ENCODE assay signal across 1 cellular context in the genomic region with DNA sequence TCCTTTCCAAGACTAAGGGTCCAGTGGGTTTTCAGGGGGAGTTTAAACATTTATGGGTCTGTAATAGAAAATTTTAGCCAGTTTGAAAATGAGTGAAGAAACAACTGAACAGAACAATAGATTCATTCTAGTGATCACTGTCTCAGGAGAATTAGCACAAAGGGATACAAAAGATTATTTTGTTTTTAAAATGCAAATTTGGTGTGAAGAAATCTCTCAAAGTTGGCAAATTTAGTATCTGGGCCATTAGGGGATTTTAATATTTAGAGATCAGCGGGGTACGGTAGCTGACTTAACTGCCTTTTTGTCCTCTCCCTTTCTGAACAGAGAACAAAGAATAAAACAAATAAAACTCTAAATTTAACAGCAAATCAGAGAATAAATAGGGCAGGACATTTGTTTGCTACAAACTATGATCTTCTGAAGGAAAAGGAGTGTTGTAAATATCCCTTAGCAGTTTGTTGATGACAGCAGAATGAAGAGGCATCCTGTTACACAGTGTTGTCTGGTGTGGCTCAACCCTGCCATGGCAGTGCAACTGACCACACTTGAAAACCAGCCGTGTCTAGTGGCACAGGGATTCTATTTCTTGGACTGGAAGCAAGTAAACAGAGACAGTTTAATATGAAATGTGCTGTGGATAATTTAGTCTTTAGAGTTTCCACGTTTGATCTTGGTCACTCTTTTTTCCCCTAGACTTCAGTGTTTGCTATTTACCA.
TF ChIP-seq lines count a peak whose summit lies in the region.

No MANE protein-coding gene starts in this region.

TF ChIP-seq in A549, 52 proteins besides CTCF, POLR2A, EP300 and RAD21 (continued from another document):
- no peak for TF ChIP-seq REST (IDR thresholded peaks at IDR 0.05)
- no peak for TF ChIP-seq POLR2AphosphoS2 (conservative IDR thresholded peaks at IDR 0.05; ENCODE audit: low read length)
- TF ChIP-seq TP53 (CRISPR knock-in tag; IDR thresholded peaks at IDR 0.05): no peak
- TF ChIP-seq SREBF2 (IDR thresholded peaks at IDR 0.05): no peak
- TF ChIP-seq MAZ (IDR thresholded peaks at IDR 0.05; ENCODE audit: borderline replicate concordance, low read depth, low read length): no peak
- no peak for TF ChIP-seq KDM1A (IDR thresholded peaks at IDR 0.05; ENCODE audit: low read depth)
- no peak for TF ChIP-seq JUNB (IDR thresholded peaks at IDR 0.05)
TF ChIP-seq in A549: peak in this region for 0.
